ENCODE assay signal across 1 cellular context in genomic region chr14:52678591-52678990, GRCh38.
TF ChIP-seq lines count a peak whose summit lies in the region.

No MANE protein-coding gene starts in this region.

TF ChIP-seq in IMR-90, 13 proteins besides CTCF, POLR2A, EP300 and RAD21:
- TF ChIP-seq, protein P1, sequence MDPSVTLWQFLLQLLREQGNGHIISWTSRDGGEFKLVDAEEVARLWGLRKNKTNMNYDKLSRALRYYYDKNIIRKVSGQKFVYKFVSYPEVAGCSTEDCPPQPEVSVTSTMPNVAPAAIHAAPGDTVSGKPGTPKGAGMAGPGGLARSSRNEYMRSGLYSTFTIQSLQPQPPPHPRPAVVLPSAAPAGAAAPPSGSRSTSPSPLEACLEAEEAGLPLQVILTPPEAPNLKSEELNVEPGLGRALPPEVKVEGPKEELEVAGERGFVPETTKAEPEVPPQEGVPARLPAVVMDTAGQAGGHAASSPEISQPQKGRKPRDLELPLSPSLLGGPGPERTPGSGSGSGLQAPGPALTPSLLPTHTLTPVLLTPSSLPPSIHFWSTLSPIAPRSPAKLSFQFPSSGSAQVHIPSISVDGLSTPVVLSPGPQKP (IDR thresholded peaks at IDR 0.05; ENCODE audit: borderline replicate concordance, low read depth, low read length), result no peak
- TF ChIP-seq MAZ (IDR thresholded peaks at IDR 0.05; ENCODE audit: borderline replicate concordance, low read depth, low read length), result no peak
- no peak for TF ChIP-seq NFE2L2 (IDR thresholded peaks at IDR 0.05; ENCODE audit: low read depth, low read length)
- no peak for TF ChIP-seq MAFK (IDR thresholded peaks at IDR 0.05; ENCODE audit: low read depth, low read length)
- TF ChIP-seq SMC3 (IDR thresholded peaks at IDR 0.05; ENCODE audit: low read depth, low read length), result no peak
- TF ChIP-seq RCOR1 (IDR thresholded peaks at IDR 0.05; ENCODE audit: insufficient replicate concordance, low read length), result no peak
- TF ChIP-seq MXI1 (IDR thresholded peaks at IDR 0.05; ENCODE audit: borderline replicate concordance, low read depth, low read length), result no peak
- no peak for TF ChIP-seq CEBPB (IDR thresholded peaks at IDR 0.05; ENCODE audit: low read depth, low read length)
- TF ChIP-seq CHD1 (IDR thresholded peaks at IDR 0.05; ENCODE audit: low read depth, low read length), result no peak
- no peak for TF ChIP-seq FOS (IDR thresholded peaks at IDR 0.05; ENCODE audit: low read depth, low read length)
- no peak for TF ChIP-seq RFX5 (IDR thresholded peaks at IDR 0.05; ENCODE audit: low read depth, low read length)
- no peak for TF ChIP-seq BHLHE40 (IDR thresholded peaks at IDR 0.05; ENCODE audit: low read depth, low read length)
- no peak for TF ChIP-seq USF2 (IDR thresholded peaks at IDR 0.05; ENCODE audit: low read depth, low read length)
TF ChIP-seq in IMR-90: peak in this region for 0.
